8 cellular contexts compared by ENCODE assay signal in the genomic region with DNA sequence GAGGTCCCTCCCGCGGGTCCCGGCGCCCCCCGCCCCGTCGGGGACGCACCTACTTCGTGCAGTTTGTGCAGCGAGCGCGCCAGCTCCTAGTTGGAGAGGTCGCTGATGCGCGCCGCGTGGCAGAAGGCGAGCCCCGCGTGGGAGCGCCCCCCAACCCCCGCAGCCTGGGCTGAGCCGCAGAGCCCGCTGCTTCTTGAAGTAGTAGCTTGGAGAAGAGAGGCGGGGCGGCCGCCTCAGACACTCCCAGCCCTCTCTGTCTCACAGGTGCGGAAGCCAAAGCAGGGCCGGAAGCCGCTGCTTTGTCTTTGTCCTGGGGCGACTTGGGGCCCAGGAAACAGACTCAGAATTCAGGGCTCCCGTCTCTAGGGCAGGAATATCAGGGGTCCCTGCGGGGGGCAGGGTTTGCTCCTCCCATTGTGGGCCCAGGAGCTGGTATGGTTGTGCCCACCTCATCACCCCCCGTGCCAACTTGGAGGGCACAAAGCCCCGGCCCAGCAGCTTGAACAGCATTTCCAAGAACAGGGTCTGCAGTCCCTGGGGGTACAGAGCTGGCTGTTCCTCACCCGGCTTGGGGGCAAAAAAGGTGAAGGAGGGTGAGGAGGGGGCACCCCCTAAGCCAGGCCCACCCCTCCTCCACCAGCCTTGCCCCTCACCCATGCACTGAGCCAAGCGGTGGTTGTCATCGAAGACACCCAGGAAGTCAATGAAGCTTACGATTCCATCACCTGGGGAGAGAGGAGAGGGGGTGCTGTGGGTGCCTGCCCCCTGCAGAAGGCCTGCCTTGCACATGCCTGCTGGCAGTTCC. TPM values are rescaled to one million over a fixed set of nuclear protein-coding genes. Genes with fewer than 3 reads are reported as not detected.
DNase-seq lines count a peak whose midpoint lies in the region; ATAC-seq and TF ChIP-seq lines count a peak whose summit lies in the region.

No MANE protein-coding gene starts in this region.

- H3K4me2 ChIP-seq in osteoblast (ENCODE audit: insufficient read depth, low read length) = peak overlapping the region; percentile 66

- peak overlapping the region; percentile 50 to 73 (median 68) for H3K4me3 ChIP-seq in esophagus squamous epithelium
- peak overlapping the region; percentile 61 for H3K4me3 ChIP-seq in osteoblast (ENCODE audit: insufficient read depth, low read length)

- no peak overlapping the region for H2AFZ ChIP-seq in osteoblast (ENCODE audit: low read length)

- no peaks in the 10 kb centered on the region for H3K79me2 ChIP-seq in osteoblast (ENCODE audit: insufficient read depth, low read length)

- TF ChIP-seq CTCF in esophagus squamous epithelium (IDR thresholded peaks at IDR 0.05) = peak in 1 of 6 experiments; percentile 10
- no peak for TF ChIP-seq CTCF in osteoblast (IDR thresholded peaks at IDR 0.05; ENCODE audit: extremely low read depth, low read depth, low read length)

- H3K4me1 ChIP-seq in esophagus squamous epithelium (peaks cover 13 to 47% (median 16%) of the 10 kb centered on the region in 3 donors), osteoblast (ENCODE audit: insufficient read depth, low read length) (peaks cover 5% of the 10 kb centered on the region)

- no peak for TF ChIP-seq POLR2A in esophagus squamous epithelium (IDR thresholded peaks at IDR 0.05)

- H3K9me3 ChIP-seq in esophagus squamous epithelium = no peaks in the 10 kb centered on the region
- no peaks in the 10 kb centered on the region for H3K9me3 ChIP-seq in osteoblast (ENCODE audit: low read depth, low read length)

- no peaks in the 10 kb centered on the region for H4K20me1 ChIP-seq in osteoblast (ENCODE audit: insufficient read depth, low read length)

- H3K36me3 ChIP-seq in esophagus squamous epithelium (peaks cover 0 to 29% (median 0%) of the 10 kb centered on the region in 3 donors), osteoblast (ENCODE audit: insufficient read depth, low read length) (no peaks in the 10 kb centered on the region)

- WGBS in esophagus squamous epithelium, 2 donors = 28 to 40% methylated on average over 1 to 6 of the region's 39 CpGs

- DNase-seq in NCI-H2171 treated with DMSO at 0.1 percent for 48 hours (lab: John Stamatoyannopoulos, UW) (peak; percentile 66), esophagus squamous epithelium (lab: John Stamatoyannopoulos, UW) (no peak), osteoblast (ENCODE audit: insufficient read length, low spot score, missing footprints) (no peak), SW 1271 (lab: John Stamatoyannopoulos, UW) (no peak), GM03348 (ENCODE audit: low spot score) (no peak)
- DNase-seq in activated CD8-positive, alpha-beta memory T cell treated with anti-CD3 and anti-CD28 coated beads, Interleukin-2, amount 50 U/mL, for 48 hours = peak; percentile 83

- intact Hi-C loops in esophagus squamous epithelium (cut with DNase I) = no loop called here

- peak; percentile 65 for ATAC-seq in GM18498 (IDR thresholded peaks at IDR 0.05; ENCODE audit: unreplicated experiment)
- ATAC-seq in HG02642 (IDR thresholded peaks at IDR 0.05; ENCODE audit: poor library complexity, unreplicated experiment) = peak; percentile 56

- H3K27ac ChIP-seq in esophagus squamous epithelium (peak overlapping the region; percentile 88 to 95 (median 90)), osteoblast (ENCODE audit: low read depth, low read length) (no peak overlapping the region)

- no peaks in the 10 kb centered on the region for H3K27me3 ChIP-seq in esophagus squamous epithelium
- peaks cover 30% of the 10 kb centered on the region for H3K27me3 ChIP-seq in osteoblast (ENCODE audit: insufficient read depth, low read length)

RNA-seq across cellular contexts. Expression of a gene that starts 13.6 kb away (rescaled TPM):
- total RNA-seq in esophagus squamous epithelium = not detected
- total RNA-seq in osteoblast = not detected in 2 replicates

RNA-seq across cellular contexts. Expression of a gene that starts 26.6 kb away (rescaled TPM):
- total RNA-seq in esophagus squamous epithelium (10 to 100 TPM in 2 of 4 donors, 1 to 10 TPM in 2; 3.5 to 16.8 (median 6.9) TPM), osteoblast (2.7 and 3.6 TPM in 2 replicates)

Comparison
In these comparisons a context has a peak if more than half of its experiments do, and no peak if none do; other contexts are left out.
1. DNase-seq: peak in NCI-H2171 treated with DMSO at 0.1 percent for 48 hours (single experiment) and activated CD8-positive, alpha-beta memory T cell treated with anti-CD3 and anti-CD28 coated beads, Interleukin-2, amount 50 U/mL, for 48 hours (single experiment); none in esophagus squamous epithelium (single experiment), osteoblast (single experiment), SW 1271 (0 of 2) and GM03348 (single experiment).